In genomic region chr3:32873491-32874130, GRCh38 we compare ENCODE assay signal across 1 cellular context.
TF ChIP-seq lines count a peak whose summit lies in the region.

No MANE protein-coding gene starts in this region.

TF ChIP-seq in HepG2, 621 proteins besides CTCF, POLR2A, EP300 and RAD21 (continued from another document):
- TF ChIP-seq ZFP91 (CRISPR knock-in tag; IDR thresholded peaks at IDR 0.05; ENCODE audit: borderline replicate concordance) (peak; percentile 45; the same call in 1 of the 2 replicates), SP1 (IDR thresholded peaks at IDR 0.05) (no peak), SP1 (CRISPR knock-in tag; IDR thresholded peaks at IDR 0.05) (no peak), ZSCAN21 (CRISPR knock-in tag; IDR thresholded peaks at IDR 0.05; ENCODE audit: borderline replicate concordance) (0 out of 2 replicates have a peak, but pooled peaks have one; percentile 51), AGO2 (optimal IDR thresholded peaks at IDR 0.05; ENCODE audit: low read depth, low read length) (peak; percentile 81), ZNF296 (CRISPR knock-in tag; conservative IDR thresholded peaks at IDR 0.05) (no peak), POLR2G (IDR thresholded peaks at IDR 0.05; ENCODE audit: low read depth, low read length) (peak; percentile 19; the same call in 1 of the 2 replicates), RBM22 (optimal IDR thresholded peaks at IDR 0.05; ENCODE audit: low read length) (peak; percentile 91), HNRNPL (IDR thresholded peaks at IDR 0.05; ENCODE audit: low read depth, low read length) (peak; percentile 67; the same call in 1 of the 2 replicates), KDM5B (CRISPR knock-in tag; IDR thresholded peaks at IDR 0.05; ENCODE audit: borderline replicate concordance) (no peak)
- TF ChIP-seq, protein P1, sequence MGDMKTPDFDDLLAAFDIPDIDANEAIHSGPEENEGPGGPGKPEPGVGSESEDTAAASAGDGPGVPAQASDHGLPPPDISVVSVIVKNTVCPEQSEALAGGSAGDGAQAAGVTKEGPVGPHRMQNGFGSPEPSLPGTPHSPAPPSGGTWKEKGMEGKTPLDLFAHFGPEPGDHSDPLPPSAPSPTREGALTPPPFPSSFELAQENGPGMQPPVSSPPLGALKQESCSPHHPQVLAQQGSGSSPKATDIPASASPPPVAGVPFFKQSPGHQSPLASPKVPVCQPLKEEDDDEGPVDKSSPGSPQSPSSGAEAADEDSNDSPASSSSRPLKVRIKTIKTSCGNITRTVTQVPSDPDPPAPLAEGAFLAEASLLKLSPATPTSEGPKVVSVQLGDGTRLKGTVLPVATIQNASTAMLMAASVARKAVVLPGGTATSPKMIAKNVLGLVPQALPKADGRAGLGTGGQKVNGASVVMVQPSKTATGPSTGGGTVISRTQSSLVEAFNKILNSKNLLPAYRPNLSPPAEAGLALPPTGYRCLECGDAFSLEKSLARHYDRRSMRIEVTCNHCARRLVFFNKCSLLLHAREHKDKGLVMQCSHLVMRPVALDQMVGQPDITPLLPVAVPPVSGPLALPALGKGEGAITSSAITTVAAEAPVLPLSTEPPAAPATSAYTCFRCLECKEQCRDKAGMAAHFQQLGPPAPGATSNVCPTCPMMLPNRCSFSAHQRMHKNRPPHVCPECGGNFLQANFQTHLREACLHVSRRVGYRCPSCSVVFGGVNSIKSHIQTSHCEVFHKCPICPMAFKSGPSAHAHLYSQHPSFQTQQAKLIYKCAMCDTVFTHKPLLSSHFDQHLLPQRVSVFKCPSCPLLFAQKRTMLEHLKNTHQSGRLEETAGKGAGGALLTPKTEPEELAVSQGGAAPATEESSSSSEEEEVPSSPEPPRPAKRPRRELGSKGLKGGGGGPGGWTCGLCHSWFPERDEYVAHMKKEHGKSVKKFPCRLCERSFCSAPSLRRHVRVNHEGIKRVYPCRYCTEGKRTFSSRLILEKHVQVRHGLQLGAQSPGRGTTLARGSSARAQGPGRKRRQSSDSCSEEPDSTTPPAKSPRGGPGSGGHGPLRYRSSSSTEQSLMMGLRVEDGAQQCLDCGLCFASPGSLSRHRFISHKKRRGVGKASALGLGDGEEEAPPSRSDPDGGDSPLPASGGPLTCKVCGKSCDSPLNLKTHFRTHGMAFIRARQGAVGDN (CRISPR knock-in tag; IDR thresholded peaks at IDR 0.05), result peak; percentile 44
